20 cellular contexts compared by ENCODE assay signal in the genomic region with DNA sequence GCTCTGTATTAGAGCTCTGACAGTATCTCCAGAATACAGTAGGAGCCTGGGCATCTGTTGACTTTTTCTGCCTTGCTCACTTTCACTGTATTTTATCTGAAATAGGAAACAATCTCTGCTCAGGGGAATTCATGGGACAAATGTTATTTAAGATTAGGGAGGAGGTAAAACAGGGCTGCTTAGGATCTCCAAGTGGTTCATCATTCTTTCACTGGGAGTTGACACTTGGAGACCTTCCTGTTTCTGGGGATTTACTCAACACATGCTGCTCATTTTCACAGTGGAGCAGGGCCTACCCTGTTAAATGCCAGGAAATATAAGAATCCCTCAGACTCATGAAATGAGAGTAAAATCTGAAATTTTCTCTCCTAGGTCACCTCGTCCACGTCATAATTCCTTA.
"Had no signal": no experiment of that assay in that cellular context is flagged by ENCODE, and none has a peak within 500 bp of the region (broad histone marks: within the 10 kb centered on the region; RNA-seq: fewer than 3 reads in every experiment).

No MANE protein-coding gene starts in this region.

- H3K9me3 ChIP-seq: adrenal gland, SJSA1 had no signal

- FAIRE-seq: RCC 7860 had no signal

- H3K27me3 ChIP-seq: adrenal gland, SJSA1 had no signal

- H3K27ac ChIP-seq: adrenal gland, SJSA1, VCaP had no signal

- H3K36me3 ChIP-seq: adrenal gland, SJSA1 had no signal

- DNase-seq: activated CD4-positive, alpha-beta memory T cell treated with anti-CD3 and anti-CD28 coated beads, Interleukin-2, amount 10 ng/mL, durations not matched to agents 7 days and 5 days; activated CD4-positive, alpha-beta T cell treated with anti-CD3 and anti-CD28 coated beads, Interleukin-2, amount 50 U/mL, for 1 hour; activated CD4-positive, CD25-positive, alpha-beta regulatory T cell; activated naive CD4-positive, alpha-beta T cell treated with anti-CD3 and anti-CD28 coated beads, Interleukin-2, amount 50 U/mL, for 16 hours; activated naive CD8-positive, alpha-beta T cell treated with anti-CD3 and anti-CD28 coated beads, Interleukin-2, amount 10 ng/mL, durations not matched to agents 7 days and 5 days; activated T-cell treated with anti-CD3 and anti-CD28 coated beads, Interleukin-2, amount 50 U/mL, for 72 hours; adrenal gland; anterior cingulate cortex; cerebellar nuclear complex; NCI-H1048; NCI-H146; NCI-H187 treated with DMSO at 0.1 percent for 48 hours; NCI-H2081 treated with DMSO at 0.1 percent for 48 hours; NCI-H446; NCI-H524; SHP77; T-helper 1 cell had no signal

- ATAC-seq: activated T-cell treated with anti-CD3 and anti-CD28 coated beads, Interleukin-2, amount 50 U/mL, for 72 hours had no signal

- H3K4me3 ChIP-seq: adrenal gland, SJSA1 had no signal

- H3K4me1 ChIP-seq: adrenal gland had no signal
